14 cellular contexts compared by ENCODE assay signal in genomic region chr18:42011053-42011452, GRCh38. TPM values are rescaled to one million over a fixed set of nuclear protein-coding genes. Genes with fewer than 3 reads are reported as not detected.
A peak's percentile ranks its signal among the peaks of the same experiment; 100 is the strongest.
DNase-seq lines count a peak whose midpoint lies in the region; ATAC-seq, FAIRE-seq and TF ChIP-seq lines count a peak whose summit lies in the region.
"Had no signal": no experiment of that assay in that cellular context is flagged by ENCODE, and none has a peak within 500 bp of the region (broad histone marks: within the 10 kb centered on the region; RNA-seq: fewer than 3 reads in every experiment).

No MANE protein-coding gene starts in this region.

- POLR2A ChIA-PET in CD8-positive, alpha-beta T cell (lab: Charles Lee): no interaction called here

- peaks cover 11% of the 10 kb centered on the region for H3K36me3 ChIP-seq in CD8-positive, alpha-beta T cell (ENCODE audit: insufficient read depth, low read length)

- in situ Hi-C loops in GM13977 (cut with MboI; ENCODE audit: low pct_unique_long_range_greater_than_20kb, low sequenced_read_pairs, unreplicated experiment): no loop called here

- no peak overlapping the region for H3K4me3 Mint-ChIP-seq in CD8-positive, alpha-beta T cell

- no peak overlapping the region for H3K27ac Mint-ChIP-seq in CD8-positive, alpha-beta T cell

- peaks cover 5% of the 10 kb centered on the region for H3K4me1 Mint-ChIP-seq in CD8-positive, alpha-beta T cell (ENCODE audit: low read depth)

- intact Hi-C loops in CD8-positive, alpha-beta T cell (cut with DNase I, micrococcal nuclease): no loop called here
- intact Hi-C loops in dorsolateral prefrontal cortex (cut with DNase I) (no loop called here), lower leg skin (cut with DNase I; ENCODE audit: low total_unique reads) (no loop called here)

- peak; percentile 96 for FAIRE-seq in GM19239 (lab: Jason Lieb, UNC)
- FAIRE-seq: endometrium had no signal

- CTCF ChIA-PET in CD8-positive, alpha-beta T cell (lab: Charles Lee): interaction anchor here (1.9 kb wide), 1 partner anchor 17 kb away, joined by 6 read pairs; no protein-coding TSS in a partner anchor

- H3K9me3 Mint-ChIP-seq in CD8-positive, alpha-beta T cell: no peaks in the 10 kb centered on the region

- H3K27me3 ChIP-seq in CD8-positive, alpha-beta T cell (ENCODE audit: insufficient read depth, low read length): no peaks in the 10 kb centered on the region
- no peaks in the 10 kb centered on the region for H3K27me3 ChIP-seq in dorsolateral prefrontal cortex

- H3K27ac ChIP-seq in CD8-positive, alpha-beta T cell (ENCODE audit: low read depth, low read length): no peak overlapping the region
- no peak overlapping the region for H3K27ac ChIP-seq in dorsolateral prefrontal cortex

- TF ChIP-seq CTCF in GM13977 (IDR thresholded peaks at IDR 0.05; ENCODE audit: extremely low read depth, insufficient read depth, missing control alignments) (no peak), dorsolateral prefrontal cortex (IDR thresholded peaks at IDR 0.05 in 54 of 56, conservative IDR thresholded peaks at IDR 0.05 in 2 of 56; ENCODE audit: low read depth in 1 of 56, partially characterized antibody in 56 of 56) (no peak), lower leg skin (IDR thresholded peaks at IDR 0.05) (no peak)
- TF ChIP-seq CTCF in CD8-positive, alpha-beta T cell (IDR thresholded peaks at IDR 0.05): no peak

- H3K27me3 Mint-ChIP-seq in CD8-positive, alpha-beta T cell (ENCODE audit: low read depth): no peaks in the 10 kb centered on the region

- no peaks in the 10 kb centered on the region for H3K9me3 ChIP-seq in CD8-positive, alpha-beta T cell (ENCODE audit: low read length)
- H3K9me3 ChIP-seq: mucosa of descending colon had no signal

- DNase-seq in GM13977 (ENCODE audit: low spot score) (peak; percentile 28), GM19239 (ENCODE audit: insufficient read length, low spot score) (peak; percentile 12), dorsolateral prefrontal cortex (no peak), lower leg skin (ENCODE audit: low spot score in 2 of 2) (no peak), AG08395 (ENCODE audit: low spot score) (no peak)
- no peak for DNase-seq in CD8-positive, alpha-beta T cell
- DNase-seq: activated CD4-positive, alpha-beta T cell treated with anti-CD3 and anti-CD28 coated beads, Interleukin-2, amount 50 U/mL, for 1 hour; aorta; mucosa of descending colon; NCI-H1048; retina had no signal

- no peaks in the 10 kb centered on the region for H3K4me1 ChIP-seq in CD8-positive, alpha-beta T cell (ENCODE audit: insufficient read depth, low read length)

- H3K4me3 ChIP-seq in CD8-positive, alpha-beta T cell (ENCODE audit: low read depth, low read length): no peak overlapping the region
- H3K4me3 ChIP-seq in dorsolateral prefrontal cortex (no peak overlapping the region), lower leg skin (ENCODE audit: low read depth, poor library complexity, severe bottlenecking) (no peak overlapping the region)
- H3K4me3 ChIP-seq: mucosa of descending colon had no signal

- ATAC-seq in HG02588 (IDR thresholded peaks at IDR 0.05; ENCODE audit: unreplicated experiment) (peak; percentile 99), HG03280 (IDR thresholded peaks at IDR 0.05; ENCODE audit: unreplicated experiment) (peak; percentile 100)
- ATAC-seq in CD8-positive, alpha-beta T cell: no peak
- ATAC-seq: mucosa of descending colon had no signal

- H3K36me3 Mint-ChIP-seq in CD8-positive, alpha-beta T cell: peaks cover 75% of the 10 kb centered on the region

- TF ChIP-seq POLR2A in lower leg skin (IDR thresholded peaks at IDR 0.05): no peak

- 94 to 99% methylated on average over 4 of the region's 4 CpGs for WGBS in lower leg skin, 2 donors

RNA-seq across cellular contexts. Expression of gene PIK3C3, which starts 56.0 kb away (rescaled TPM):
- 10 to 100 TPM; 33.5 to 34.7 TPM for total RNA-seq in CD8-positive, alpha-beta T cell
- total RNA-seq in dorsolateral prefrontal cortex (100 to 1,000 TPM in 24 of 120 experiments, 10 to 100 TPM in 96; 66.9 to 118 (median 91.8) TPM), lower leg skin (10 to 100 TPM; 35.5 to 54.7 (median 39.6) TPM)

Comparison
In these comparisons a context has a peak if more than half of its experiments do, and no peak if none do; other contexts are left out.
1. DNase-seq: peak in GM13977 (single experiment) and GM19239 (single experiment); none in CD8-positive, alpha-beta T cell (0 of 7), dorsolateral prefrontal cortex (0 of 10), lower leg skin (0 of 2) and AG08395 (single experiment).